17 cellular contexts compared by ENCODE assay signal in the genomic region with DNA sequence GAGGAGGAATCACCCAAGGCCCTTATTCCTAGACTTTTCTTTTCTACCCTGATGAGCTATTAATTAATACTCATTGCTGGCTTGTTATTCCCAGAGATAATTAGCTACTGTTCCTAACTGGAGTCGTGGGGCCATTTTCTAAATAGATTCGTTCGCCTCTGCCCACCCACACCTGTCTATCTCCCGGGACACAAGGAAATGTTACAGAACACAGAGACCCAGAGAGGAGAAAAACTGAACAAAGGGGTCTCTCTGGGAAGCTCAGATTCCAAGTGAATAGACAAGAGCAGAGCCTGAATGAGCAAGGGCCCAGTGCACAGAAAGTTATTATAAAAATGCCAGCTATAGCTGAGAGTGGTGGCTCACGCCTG. TPM values are rescaled to one million over a fixed set of nuclear protein-coding genes. Genes with fewer than 3 reads are reported as not detected.
DNase-seq lines count a peak whose midpoint lies in the region; ATAC-seq and TF ChIP-seq lines count a peak whose summit lies in the region.
"Had no signal": no experiment of that assay in that cellular context is flagged by ENCODE, and none has a peak within 500 bp of the region (broad histone marks: within the 10 kb centered on the region; RNA-seq: fewer than 3 reads in every experiment).

No MANE protein-coding gene starts in this region.

- WGBS in neuronal stem cell (ENCODE audit: extremely low coverage in 2 of 2, insufficient read length in 2 of 2, insufficient replicate concordance in 1 of 2), 2 donors: no CpG with 5 or more reads among the region's 5 CpGs
- WGBS in right lobe of liver (ENCODE audit: insufficient coverage, low coverage, low lambda C conversion rate, missing lambda C conversion rate): 60% methylated on average over 5 of the region's 5 CpGs

- no peak overlapping the region for H3K4ac ChIP-seq in neuronal stem cell (ENCODE audit: low read length)

- no peaks in the 10 kb centered on the region for H3K36me3 ChIP-seq in neuronal stem cell (replicated peaks in 1 of 2; ENCODE audit: control insufficient read depth in 2 of 2, insufficient read depth in 2 of 2, low read length in 2 of 2)
- H3K36me3 ChIP-seq in right lobe of liver: no peaks in the 10 kb centered on the region
- H3K36me3 ChIP-seq: BE2C, HAP-1 had no signal

- no peak for TF ChIP-seq POLR2A in right lobe of liver (IDR thresholded peaks at IDR 0.05)

- no peak overlapping the region for H4K8ac ChIP-seq in neuronal stem cell (ENCODE audit: low read depth, low read length)

- H3K9ac ChIP-seq in neuronal stem cell (ENCODE audit: low read depth, low read length, poor library complexity): no peak overlapping the region
- H3K9ac ChIP-seq: GM23248 had no signal

- TF ChIP-seq CTCF in brain (conservative IDR thresholded peaks at IDR 0.05) (no peak), nephron progenitor cell (IDR thresholded peaks at IDR 0.05) (no peak), right lobe of liver (IDR thresholded peaks at IDR 0.05) (no peak), chondrocyte (IDR thresholded peaks at IDR 0.05) (no peak)

- peaks cover 72% of the 10 kb centered on the region for H3K4me1 Mint-ChIP-seq in brain
- peaks cover 15% of the 10 kb centered on the region for H3K4me1 Mint-ChIP-seq in nephron progenitor cell
- peaks cover 6% of the 10 kb centered on the region for H3K4me1 Mint-ChIP-seq in activated T-cell treated with anti-CD3 and anti-CD28 coated beads, Interleukin-2, amount 50 U/mL, for 24 hours (ENCODE audit: low read depth)
- H3K4me1 Mint-ChIP-seq in chondrocyte (ENCODE audit: low read depth): peaks cover 10% of the 10 kb centered on the region

- no peak overlapping the region for H2BK15ac ChIP-seq in neuronal stem cell (ENCODE audit: low read length)

- H3K4me1 ChIP-seq in neuronal stem cell (ENCODE audit: control insufficient read depth in 2 of 2, insufficient read depth in 1 of 2, low read depth in 1 of 2, low read length in 2 of 2): peaks cover 12 to 14% of the 10 kb centered on the region in 2 donors
- peaks cover 0 to 7% (median 0%) of the 10 kb centered on the region in 4 donors for H3K4me1 ChIP-seq in right lobe of liver

- H3K4me2 ChIP-seq in neuronal stem cell (ENCODE audit: insufficient read depth, low read length, poor library complexity, severe bottlenecking): no peak overlapping the region

- no peaks in the 10 kb centered on the region for H3K79me1 ChIP-seq in neuronal stem cell (ENCODE audit: low read depth, low read length)

- H2BK120ac ChIP-seq in neuronal stem cell (ENCODE audit: low read depth, low read length): no peak overlapping the region

- H3K27ac ChIP-seq in neuronal stem cell (replicated peaks; ENCODE audit: low read length) (peak overlapping the region; percentile 80), right lobe of liver (no peak overlapping the region)
- H3K27ac ChIP-seq: GM23248 had no signal

- H3K4me3 ChIP-seq in neuronal stem cell (ENCODE audit: low read length in 2 of 2) (no peak overlapping the region), right lobe of liver (no peak overlapping the region)
- H3K4me3 ChIP-seq: GM23248, HAP-1 had no signal

- H3K27me3 Mint-ChIP-seq in brain: peaks cover 12% of the 10 kb centered on the region
- H3K27me3 Mint-ChIP-seq in nephron progenitor cell (ENCODE audit: low read depth, poor library complexity): peaks cover 53% of the 10 kb centered on the region
- peaks cover 48% of the 10 kb centered on the region for H3K27me3 Mint-ChIP-seq in activated T-cell treated with anti-CD3 and anti-CD28 coated beads, Interleukin-2, amount 50 U/mL, for 24 hours
- peaks cover 21% of the 10 kb centered on the region for H3K27me3 Mint-ChIP-seq in chondrocyte (ENCODE audit: low read depth)

- no peak overlapping the region for H2AFZ ChIP-seq in neuronal stem cell (ENCODE audit: low read length)
- H2AFZ ChIP-seq: GM23248 had no signal

- H3K27ac Mint-ChIP-seq in brain: peak overlapping the region; percentile 84 to 98 (median 95)
- H3K27ac Mint-ChIP-seq in nephron progenitor cell: peak overlapping the region; percentile 75
- no peak overlapping the region for H3K27ac Mint-ChIP-seq in activated T-cell treated with anti-CD3 and anti-CD28 coated beads, Interleukin-2, amount 50 U/mL, for 24 hours
- no peak overlapping the region for H3K27ac Mint-ChIP-seq in chondrocyte (ENCODE audit: unreplicated experiment)
- H3K27ac Mint-ChIP-seq: CD4-positive, CD25-positive, alpha-beta regulatory T cell had no signal

- peaks cover 4% of the 10 kb centered on the region for H3K36me3 Mint-ChIP-seq in brain
- no peaks in the 10 kb centered on the region for H3K36me3 Mint-ChIP-seq in nephron progenitor cell (ENCODE audit: low read depth)
- H3K36me3 Mint-ChIP-seq in activated T-cell treated with anti-CD3 and anti-CD28 coated beads, Interleukin-2, amount 50 U/mL, for 24 hours (ENCODE audit: low read depth): no peaks in the 10 kb centered on the region
- H3K36me3 Mint-ChIP-seq in chondrocyte (ENCODE audit: low read depth): no peaks in the 10 kb centered on the region
- H3K36me3 Mint-ChIP-seq: CD4-positive, CD25-positive, alpha-beta regulatory T cell; CD8-positive, alpha-beta memory T cell had no signal

- DNase-seq in NCI-H69 (lab: John Stamatoyannopoulos, UW): peak; percentile 85
- DNase-seq in nephron progenitor cell: no peak
- no peak for DNase-seq in neuronal stem cell (ENCODE audit: low spot score)
- DNase-seq in mesenteric fat pad (ENCODE audit: low spot score): no peak
- DNase-seq in right lobe of liver: no peak
- no peak for DNase-seq in activated T-cell treated with anti-CD3 and anti-CD28 coated beads, Interleukin-2, amount 50 U/mL, for 24 hours
- no peak for DNase-seq in chondrocyte (ENCODE audit: low spot score)
- DNase-seq: ACHN; BE2C; C1 segment of cervical spinal cord; CD4-positive, CD25-positive, alpha-beta regulatory T cell; CD8-positive, alpha-beta memory T cell; COR-L47; DMS53; GM23248 had no signal

- peaks cover 0 to 15% (median 0%) of the 10 kb centered on the region in 5 experiments for H3K9me3 Mint-ChIP-seq in brain
- no peaks in the 10 kb centered on the region for H3K9me3 Mint-ChIP-seq in nephron progenitor cell
- no peaks in the 10 kb centered on the region for H3K9me3 Mint-ChIP-seq in activated T-cell treated with anti-CD3 and anti-CD28 coated beads, Interleukin-2, amount 50 U/mL, for 24 hours
- no peaks in the 10 kb centered on the region for H3K9me3 Mint-ChIP-seq in chondrocyte (ENCODE audit: low read depth)
- H3K9me3 Mint-ChIP-seq: CD8-positive, alpha-beta memory T cell had no signal

- no peak overlapping the region for H3K14ac ChIP-seq in neuronal stem cell (ENCODE audit: low read length)

- no peak for ATAC-seq in right lobe of liver

- H3K4me3 Mint-ChIP-seq in brain: peak overlapping the region in 3 of 5 experiments; percentile 16 to 71 (median 68)
- H3K4me3 Mint-ChIP-seq in nephron progenitor cell: no peak overlapping the region
- no peak overlapping the region for H3K4me3 Mint-ChIP-seq in activated T-cell treated with anti-CD3 and anti-CD28 coated beads, Interleukin-2, amount 50 U/mL, for 24 hours
- H3K4me3 Mint-ChIP-seq in chondrocyte (ENCODE audit: unreplicated experiment): no peak overlapping the region
- H3K4me3 Mint-ChIP-seq: CD4-positive, CD25-positive, alpha-beta regulatory T cell; CD8-positive, alpha-beta memory T cell had no signal

- H3K23ac ChIP-seq in neuronal stem cell (ENCODE audit: low read depth, low read length, poor library complexity): no peak overlapping the region

- no peak overlapping the region for H2AK5ac ChIP-seq in neuronal stem cell (ENCODE audit: low read depth, low read length)

- H3K27me3 ChIP-seq in neuronal stem cell (ENCODE audit: control insufficient read depth in 3 of 3, insufficient read depth in 3 of 3, low read depth in 1 of 3, low read length in 3 of 3) (no peaks in the 10 kb centered on the region), right lobe of liver (no peaks in the 10 kb centered on the region)

- no peak overlapping the region for H2BK5ac ChIP-seq in neuronal stem cell (ENCODE audit: low read length)

- no peak overlapping the region for H2BK12ac ChIP-seq in neuronal stem cell (ENCODE audit: low read length)

- intact Hi-C loops in right lobe of liver (cut with DNase I): no loop called here

- H3K9me3 ChIP-seq in neuronal stem cell (replicated peaks in 1 of 2; ENCODE audit: control insufficient read depth in 2 of 2, insufficient read depth in 1 of 2, low read depth in 1 of 2, low read length in 2 of 2) (no peaks in the 10 kb centered on the region), right lobe of liver (no peaks in the 10 kb centered on the region)
- H3K9me3 ChIP-seq: BE2C, HAP-1 had no signal

- no peak overlapping the region for H4K91ac ChIP-seq in neuronal stem cell (ENCODE audit: low read depth, low read length, poor library complexity)

- H3K18ac ChIP-seq in neuronal stem cell (ENCODE audit: low read length): no peak overlapping the region

RNA-seq across cellular contexts. Expression of a gene that starts 27.3 kb away (rescaled TPM):
- polyA plus RNA-seq in brain (ENCODE audit: insufficient read depth, low read depth, low replicate concordance): 12.8 TPM
- polyA plus RNA-seq in neuronal stem cell (2013, experiment 1 of 2): 5.5 TPM
- 5.6 TPM for polyA plus RNA-seq in neuronal stem cell (2013, experiment 2 of 2)
- total RNA-seq in mesenteric fat pad (10.9 TPM), right lobe of liver (10 to 100 TPM in 2 of 6 experiments, 1 to 10 TPM in 4; 4.7 to 11.9 (median 5.6) TPM), chondrocyte (11.1 to 12.3 TPM (median 11.4 TPM) in 3 replicates)

RNA-seq across cellular contexts. Expression of a gene that starts 40.6 kb away (rescaled TPM):
- 28.8 TPM for polyA plus RNA-seq in brain (ENCODE audit: insufficient read depth, low read depth, low replicate concordance)
- 12.1 TPM for polyA plus RNA-seq in neuronal stem cell (2013, experiment 1 of 2)
- 12.4 TPM for polyA plus RNA-seq in neuronal stem cell (2013, experiment 2 of 2)
- total RNA-seq in mesenteric fat pad (54.8 TPM), right lobe of liver (100 to 1,000 TPM in 1 of 6 experiments, 10 to 100 TPM in 5; 47.3 to 118 (median 54.5) TPM), chondrocyte (31.5 to 41.5 TPM (median 38.7 TPM) in 3 replicates)

Comparison
In these comparisons a context has a peak if more than half of its experiments do, and no peak if none do; other contexts are left out.
1. H3K27ac Mint-ChIP-seq: peak in brain (5 of 5) and nephron progenitor cell (single experiment); none in activated T-cell treated with anti-CD3 and anti-CD28 coated beads, Interleukin-2, amount 50 U/mL, for 24 hours (single experiment) and chondrocyte (single experiment).
2. H3K4me3 Mint-ChIP-seq: peak in brain (3 of 5); none in nephron progenitor cell (single experiment), activated T-cell treated with anti-CD3 and anti-CD28 coated beads, Interleukin-2, amount 50 U/mL, for 24 hours (single experiment) and chondrocyte (single experiment).